9 cellular contexts compared by ENCODE assay signal in genomic region chr2:233349005-233349998, GRCh38. TPM values are rescaled to one million over a fixed set of nuclear protein-coding genes. Genes with fewer than 3 reads are reported as not detected.
DNase-seq lines count a peak whose midpoint lies in the region; ATAC-seq and TF ChIP-seq lines count a peak whose summit lies in the region.
"Had no signal": no experiment of that assay in that cellular context is flagged by ENCODE, and none has a peak within 500 bp of the region (broad histone marks: within the 10 kb centered on the region; RNA-seq: fewer than 3 reads in every experiment).

No MANE protein-coding gene starts in this region.

- peak; percentile 58 for DNase-seq in GM12864 (ENCODE audit: low read depth)
- DNase-seq in NCI-H2196 treated with DMSO at 0.1 percent for 48 hours (lab: John Stamatoyannopoulos, UW; ENCODE audit: unreplicated experiment): peak; percentile 72
- DNase-seq in hepatocyte (ENCODE audit: low spot score): peak; percentile 21
- DNase-seq in upper lobe of right lung: peak; percentile 62
- DNase-seq in activated gamma-delta T cell treated with Interleukin-2 at 50 U/mL for 16 hours: no peak
- no peak for DNase-seq in NCI-H526 treated with DMSO at 0.1 percent for 48 hours (lab: John Stamatoyannopoulos, UW)

- H3K4me1 ChIP-seq in hepatocyte (ENCODE audit: insufficient read depth) (peaks cover 33% of the 10 kb centered on the region), upper lobe of right lung (peaks cover 8% of the 10 kb centered on the region)

- H3K27ac ChIP-seq in hepatocyte (no peak overlapping the region), upper lobe of right lung (no peak overlapping the region)
- H3K27ac ChIP-seq: body of pancreas had no signal

- H3K27me3 ChIP-seq in hepatocyte (no peaks in the 10 kb centered on the region), upper lobe of right lung (no peaks in the 10 kb centered on the region)
- H3K27me3 ChIP-seq: body of pancreas had no signal

- no peaks in the 10 kb centered on the region for H3K79me2 ChIP-seq in hepatocyte

- no peak overlapping the region for H2AFZ ChIP-seq in hepatocyte

- H3K4me2 ChIP-seq in hepatocyte: no peak overlapping the region

- ATAC-seq in GM21447 (IDR thresholded peaks at IDR 0.05; ENCODE audit: unreplicated experiment) (peak; percentile 72), upper lobe of right lung (peak; percentile 51), GM21381 (IDR thresholded peaks at IDR 0.05; ENCODE audit: unreplicated experiment) (no peak)
- ATAC-seq: body of pancreas had no signal

- no peaks in the 10 kb centered on the region for H4K20me1 ChIP-seq in hepatocyte (ENCODE audit: insufficient read depth, poor library complexity, severe bottlenecking)

- H3K9me3 ChIP-seq in hepatocyte (ENCODE audit: low read depth): no peaks in the 10 kb centered on the region
- no peaks in the 10 kb centered on the region for H3K9me3 ChIP-seq in upper lobe of right lung
- H3K9me3 ChIP-seq: body of pancreas had no signal

- intact Hi-C loops in upper lobe of right lung (cut with DNase I): no loop called here

- no peaks in the 10 kb centered on the region for H3K9me2 ChIP-seq in hepatocyte (replicated peaks; ENCODE audit: insufficient read depth)

- H3K36me3 ChIP-seq in hepatocyte (replicated peaks; ENCODE audit: insufficient read depth, low read depth) (no peaks in the 10 kb centered on the region), upper lobe of right lung (no peaks in the 10 kb centered on the region)

- 62% methylated on average over 15 of the region's 15 CpGs for WGBS in hepatocyte (ENCODE audit: low lambda C conversion rate, missing lambda C conversion rate)

- TF ChIP-seq CTCF in GM12864 (IDR thresholded peaks at IDR 0.05; ENCODE audit: low read depth, low read length, missing control alignments) (no peak), hepatocyte (IDR thresholded peaks at IDR 0.05; ENCODE audit: poor library complexity) (no peak), upper lobe of right lung (IDR thresholded peaks at IDR 0.05) (no peak)

- H3K4me3 ChIP-seq in GM12864 (ENCODE audit: low read depth, low read length): no peak overlapping the region
- H3K4me3 ChIP-seq in hepatocyte: no peak overlapping the region
- no peak overlapping the region for H3K4me3 ChIP-seq in upper lobe of right lung
- H3K4me3 ChIP-seq: body of pancreas had no signal

RNA-seq across cellular contexts. Expression of gene DGKD, which starts 5.0 kb away (rescaled TPM):
- 14.2 and 15.2 TPM in 2 replicates for total RNA-seq in hepatocyte
- polyA plus RNA-seq in hepatocyte: 13.6 and 14.3 TPM in 2 replicates
- total RNA-seq in upper lobe of right lung: 86.7 TPM

RNA-seq across cellular contexts. Expression of gene SAG, which starts 41.7 kb away (rescaled TPM):
- total RNA-seq in hepatocyte: 0.47 TPM in 1 of 2 replicates, not detected in the other
- polyA plus RNA-seq in hepatocyte: not detected in 2 replicates
- not detected for total RNA-seq in upper lobe of right lung
- total RNA-seq: body of pancreas had no signal

Comparison
In these comparisons a context has a peak if more than half of its experiments do, and no peak if none do; other contexts are left out.
1. DNase-seq: peak in GM12864 (single experiment), NCI-H2196 treated with DMSO at 0.1 percent for 48 hours (single experiment), hepatocyte (single experiment) and upper lobe of right lung (single experiment); none in activated gamma-delta T cell treated with Interleukin-2 at 50 U/mL for 16 hours (single experiment) and NCI-H526 treated with DMSO at 0.1 percent for 48 hours (single experiment).